Comparison of ENCODE assay signal across 2 cellular contexts in the genomic region with DNA sequence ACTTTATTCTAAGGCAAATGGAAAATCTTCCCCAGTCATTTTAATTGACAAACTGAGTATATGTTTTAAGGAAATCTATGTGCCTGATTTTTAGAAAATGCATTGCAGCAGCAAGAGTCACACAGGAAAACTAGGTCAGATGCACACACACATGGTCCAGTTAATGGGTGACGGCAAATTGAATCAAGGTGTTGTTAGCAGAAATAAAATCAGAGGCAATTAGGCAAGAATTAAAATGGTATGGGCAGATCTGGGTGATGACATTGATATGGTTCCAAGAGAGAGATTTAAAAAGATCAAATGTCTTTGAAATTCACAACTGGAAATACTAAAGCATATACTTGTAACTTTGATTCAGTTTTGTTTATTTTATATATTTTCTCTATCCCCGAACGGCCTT.
TF ChIP-seq lines count a peak whose summit lies in the region.

No MANE protein-coding gene starts in this region.

TF ChIP-seq in SK-N-SH, 30 proteins besides CTCF, POLR2A, EP300 and RAD21 (continued from another document):
- TF ChIP-seq FOSL2 (IDR thresholded peaks at IDR 0.05; ENCODE audit: borderline replicate concordance, low read depth) (no peak), JUND (IDR thresholded peaks at IDR 0.05) (no peak), RXRA (IDR thresholded peaks at IDR 0.05; ENCODE audit: borderline replicate concordance, low read depth) (no peak), CHD2 (IDR thresholded peaks at IDR 0.05; ENCODE audit: low read length, partially characterized antibody) (peak; percentile 18), EZH2phosphoT487 (IDR thresholded peaks at IDR 0.05; ENCODE audit: borderline replicate concordance, low read depth) (no peak), TCF12 (IDR thresholded peaks at IDR 0.05) (no peak)
- TF ChIP-seq, protein P1, sequence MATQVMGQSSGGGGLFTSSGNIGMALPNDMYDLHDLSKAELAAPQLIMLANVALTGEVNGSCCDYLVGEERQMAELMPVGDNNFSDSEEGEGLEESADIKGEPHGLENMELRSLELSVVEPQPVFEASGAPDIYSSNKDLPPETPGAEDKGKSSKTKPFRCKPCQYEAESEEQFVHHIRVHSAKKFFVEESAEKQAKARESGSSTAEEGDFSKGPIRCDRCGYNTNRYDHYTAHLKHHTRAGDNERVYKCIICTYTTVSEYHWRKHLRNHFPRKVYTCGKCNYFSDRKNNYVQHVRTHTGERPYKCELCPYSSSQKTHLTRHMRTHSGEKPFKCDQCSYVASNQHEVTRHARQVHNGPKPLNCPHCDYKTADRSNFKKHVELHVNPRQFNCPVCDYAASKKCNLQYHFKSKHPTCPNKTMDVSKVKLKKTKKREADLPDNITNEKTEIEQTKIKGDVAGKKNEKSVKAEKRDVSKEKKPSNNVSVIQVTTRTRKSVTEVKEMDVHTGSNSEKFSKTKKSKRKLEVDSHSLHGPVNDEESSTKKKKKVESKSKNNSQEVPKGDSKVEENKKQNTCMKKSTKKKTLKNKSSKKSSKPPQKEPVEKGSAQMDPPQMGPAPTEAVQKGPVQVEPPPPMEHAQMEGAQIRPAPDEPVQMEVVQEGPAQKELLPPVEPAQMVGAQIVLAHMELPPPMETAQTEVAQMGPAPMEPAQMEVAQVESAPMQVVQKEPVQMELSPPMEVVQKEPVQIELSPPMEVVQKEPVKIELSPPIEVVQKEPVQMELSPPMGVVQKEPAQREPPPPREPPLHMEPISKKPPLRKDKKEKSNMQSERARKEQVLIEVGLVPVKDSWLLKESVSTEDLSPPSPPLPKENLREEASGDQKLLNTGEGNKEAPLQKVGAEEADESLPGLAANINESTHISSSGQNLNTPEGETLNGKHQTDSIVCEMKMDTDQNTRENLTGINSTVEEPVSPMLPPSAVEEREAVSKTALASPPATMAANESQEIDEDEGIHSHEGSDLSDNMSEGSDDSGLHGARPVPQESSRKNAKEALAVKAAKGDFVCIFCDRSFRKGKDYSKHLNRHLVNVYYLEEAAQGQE (IDR thresholded peaks at IDR 0.05; ENCODE audit: low read depth, low read length), result no peak
TF ChIP-seq in SK-N-SH: peak in this region for 3.

TF ChIP-seq in SK-N-SH treated with all-trans-retinoic acid at 6 μM for 48 hours, 23 proteins besides CTCF, POLR2A, EP300 and RAD21 (continued from another document):
- TF ChIP-seq, protein P2, sequence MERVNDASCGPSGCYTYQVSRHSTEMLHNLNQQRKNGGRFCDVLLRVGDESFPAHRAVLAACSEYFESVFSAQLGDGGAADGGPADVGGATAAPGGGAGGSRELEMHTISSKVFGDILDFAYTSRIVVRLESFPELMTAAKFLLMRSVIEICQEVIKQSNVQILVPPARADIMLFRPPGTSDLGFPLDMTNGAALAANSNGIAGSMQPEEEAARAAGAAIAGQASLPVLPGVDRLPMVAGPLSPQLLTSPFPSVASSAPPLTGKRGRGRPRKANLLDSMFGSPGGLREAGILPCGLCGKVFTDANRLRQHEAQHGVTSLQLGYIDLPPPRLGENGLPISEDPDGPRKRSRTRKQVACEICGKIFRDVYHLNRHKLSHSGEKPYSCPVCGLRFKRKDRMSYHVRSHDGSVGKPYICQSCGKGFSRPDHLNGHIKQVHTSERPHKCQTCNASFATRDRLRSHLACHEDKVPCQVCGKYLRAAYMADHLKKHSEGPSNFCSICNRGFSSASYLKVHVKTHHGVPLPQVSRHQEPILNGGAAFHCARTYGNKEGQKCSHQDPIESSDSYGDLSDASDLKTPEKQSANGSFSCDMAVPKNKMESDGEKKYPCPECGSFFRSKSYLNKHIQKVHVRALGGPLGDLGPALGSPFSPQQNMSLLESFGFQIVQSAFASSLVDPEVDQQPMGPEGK (CRISPR knock-in tag; IDR thresholded peaks at IDR 0.05; ENCODE audit: borderline replicate concordance), result no peak
